ENCODE assay signal across 16 cellular contexts in the genomic region with DNA sequence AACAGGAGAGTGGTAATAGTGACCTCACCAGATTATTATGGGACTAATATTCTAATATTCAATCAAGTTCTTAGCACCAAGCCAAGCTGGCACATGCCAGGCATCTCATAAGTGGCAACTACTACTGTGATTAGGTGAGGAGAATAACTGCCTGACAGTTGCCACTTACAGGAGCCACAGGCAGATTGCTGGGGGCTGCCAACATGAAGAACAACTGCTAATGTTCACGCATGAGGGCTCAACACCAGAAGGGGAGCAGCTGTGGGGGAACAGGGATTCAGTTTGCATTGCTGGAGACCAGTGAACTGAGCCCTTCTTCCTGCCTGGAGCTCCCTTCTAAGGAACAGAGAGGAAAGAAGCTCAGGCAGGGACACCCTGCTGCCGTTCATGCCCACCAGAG.
DNase-seq lines count a peak whose midpoint lies in the region; TF ChIP-seq lines count a peak whose summit lies in the region.
"Had no signal": no experiment of that assay in that cellular context is flagged by ENCODE, and none has a peak within 500 bp of the region (broad histone marks: within the 10 kb centered on the region; RNA-seq: fewer than 3 reads in every experiment).

No MANE protein-coding gene starts in this region.

- H3K9me3 ChIP-seq in BLaER1 treated with 17β-estradiol and CSF1 and Interleukin-3, amounts not matched to agents 10 nM and 100 nM (replicated peaks in 1 of 11): no peaks in the 10 kb centered on the region
- H3K9me3 ChIP-seq in SJCRH30 (replicated peaks) (no peaks in the 10 kb centered on the region), trophoblast cell (ENCODE audit: insufficient read depth, low read depth, low read length) (no peaks in the 10 kb centered on the region), hepatocyte (ENCODE audit: low read depth) (no peaks in the 10 kb centered on the region)
- H3K9me3 ChIP-seq: SK-N-SH had no signal

- H3K79me2 ChIP-seq in trophoblast cell (ENCODE audit: control insufficient read depth, insufficient read depth, low read length, poor library complexity): no peaks in the 10 kb centered on the region
- no peaks in the 10 kb centered on the region for H3K79me2 ChIP-seq in hepatocyte

- DNase-seq in ACHN (peak; percentile 9), SJCRH30 (peak; percentile 72 to 82), trophoblast cell (no peak), middle frontal gyrus (ENCODE audit: extremely low spot score, low spot score) (no peak), hepatocyte (ENCODE audit: low spot score) (no peak)
- no peak for DNase-seq in activated CD8-positive, alpha-beta memory T cell treated with anti-CD3 and anti-CD28 coated beads, Interleukin-2, amount 50 U/mL, for 48 hours
- DNase-seq: CD4-positive, alpha-beta T cell; DMS79 treated with DMSO at 0.1 percent for 48 hours; GM23248; HCEC 1CT; NCI-H1105; NCI-H187 treated with DMSO at 0.1 percent for 48 hours; NCI-H510A treated with DMSO at 0.1 percent for 48 hours; SK-N-SH had no signal

- H3K4me3 ChIP-seq in BLaER1 treated with 17β-estradiol and CSF1 and Interleukin-3, amounts not matched to agents 10 nM and 100 nM: no peak overlapping the region
- no peak overlapping the region for H3K4me3 ChIP-seq in SJCRH30
- H3K4me3 ChIP-seq in trophoblast cell (ENCODE audit: low read depth, low read length): no peak overlapping the region
- H3K4me3 ChIP-seq in hepatocyte: no peak overlapping the region
- H3K4me3 ChIP-seq: GM23248 had no signal

- H4K8ac ChIP-seq in trophoblast cell (ENCODE audit: low read depth, low read length): no peak overlapping the region

- no peak for TF ChIP-seq CTCF in hepatocyte (IDR thresholded peaks at IDR 0.05; ENCODE audit: poor library complexity)

- no peaks in the 10 kb centered on the region for H3K27me3 ChIP-seq in BLaER1 treated with 17β-estradiol and CSF1 and Interleukin-3, amounts not matched to agents 10 nM and 100 nM
- no peaks in the 10 kb centered on the region for H3K27me3 ChIP-seq in SJCRH30
- no peaks in the 10 kb centered on the region for H3K27me3 ChIP-seq in trophoblast cell (ENCODE audit: insufficient read depth, low read length)
- no peaks in the 10 kb centered on the region for H3K27me3 ChIP-seq in hepatocyte

- peak overlapping the region; percentile 11 for H3K14ac ChIP-seq in trophoblast cell (ENCODE audit: low read length)

- H2BK5ac ChIP-seq in trophoblast cell (ENCODE audit: low read depth, low read length, poor library complexity): no peak overlapping the region

- H4K91ac ChIP-seq in trophoblast cell (ENCODE audit: low read depth, low read length): peak overlapping the region; percentile 72

- no peaks in the 10 kb centered on the region for H3K36me3 ChIP-seq in BLaER1 treated with 17β-estradiol and CSF1 and Interleukin-3, amounts not matched to agents 10 nM and 100 nM
- H3K36me3 ChIP-seq in SJCRH30: no peaks in the 10 kb centered on the region
- H3K36me3 ChIP-seq in trophoblast cell (ENCODE audit: control insufficient read depth in 1 of 2, insufficient read depth in 2 of 2, low read length in 2 of 2): no peaks in the 10 kb centered on the region
- no peaks in the 10 kb centered on the region for H3K36me3 ChIP-seq in hepatocyte (replicated peaks; ENCODE audit: insufficient read depth, low read depth)

- peak overlapping the region; percentile 35 for H2AK5ac ChIP-seq in trophoblast cell (ENCODE audit: low read length)

- H2BK120ac ChIP-seq in trophoblast cell (ENCODE audit: insufficient read depth, low read length, poor library complexity): peak overlapping the region; percentile 35

- H4K12ac ChIP-seq in trophoblast cell (ENCODE audit: low read depth, low read length): no peak overlapping the region

- WGBS in trophoblast cell (ENCODE audit: extremely low coverage, insufficient coverage, insufficient read length): no CpG with 5 or more reads among the region's 2 CpGs
- WGBS in hepatocyte (ENCODE audit: low lambda C conversion rate, missing lambda C conversion rate): 98% methylated on average over 2 of the region's 2 CpGs

- no peak overlapping the region for H3K18ac ChIP-seq in trophoblast cell (ENCODE audit: low read length)

- H4K20me1 ChIP-seq in BLaER1 treated with 17β-estradiol and CSF1 and Interleukin-3, amounts not matched to agents 10 nM and 100 nM: no peaks in the 10 kb centered on the region
- no peaks in the 10 kb centered on the region for H4K20me1 ChIP-seq in hepatocyte (ENCODE audit: insufficient read depth, poor library complexity, severe bottlenecking)

- H3K9me2 ChIP-seq in hepatocyte (replicated peaks; ENCODE audit: insufficient read depth): no peaks in the 10 kb centered on the region
- H3K9me2 ChIP-seq: SK-N-SH had no signal

- peaks cover 13% of the 10 kb centered on the region for H3K79me1 ChIP-seq in trophoblast cell (ENCODE audit: low read length)

- H3K4me2 ChIP-seq in BLaER1 treated with 17β-estradiol and CSF1 and Interleukin-3, amounts not matched to agents 10 nM and 100 nM: peak overlapping the region in 8 of 11 experiments; percentile 61 to 88 (median 69); a peak in 16 of 22 replicates
- H3K4me2 ChIP-seq in trophoblast cell (ENCODE audit: low read length) (no peak overlapping the region), hepatocyte (no peak overlapping the region)
- H3K4me2 ChIP-seq: SK-N-SH had no signal

- no peak overlapping the region for H2AFZ ChIP-seq in trophoblast cell (ENCODE audit: insufficient read depth, low read length, poor library complexity)
- H2AFZ ChIP-seq in hepatocyte: no peak overlapping the region
- H2AFZ ChIP-seq: GM23248 had no signal

- H3K4ac ChIP-seq in trophoblast cell (ENCODE audit: low read depth, low read length): no peak overlapping the region

- H3K27ac ChIP-seq in BLaER1 treated with 17β-estradiol and CSF1 and Interleukin-3, amounts not matched to agents 10 nM and 100 nM: peak overlapping the region in 2 of 11 experiments; percentile 20 to 34; a peak in 1 of 22 replicates
- H3K27ac ChIP-seq in SJCRH30: no peak overlapping the region; the same call in 1 of the 2 replicates
- H3K27ac ChIP-seq in trophoblast cell (ENCODE audit: low read depth, low read length): no peak overlapping the region
- H3K27ac ChIP-seq in hepatocyte: no peak overlapping the region
- H3K27ac ChIP-seq: GM23248, HL-60 had no signal

- H2BK12ac ChIP-seq in trophoblast cell (ENCODE audit: low read length): peak overlapping the region; percentile 3

- H3K9ac ChIP-seq in BLaER1 treated with 17β-estradiol and CSF1 and Interleukin-3, amounts not matched to agents 10 nM and 100 nM: no peak overlapping the region; a peak in 1 of 22 replicates
- no peak overlapping the region for H3K9ac ChIP-seq in trophoblast cell (ENCODE audit: low read length)
- H3K9ac ChIP-seq: GM23248, SK-N-SH had no signal

- H3K4me1 ChIP-seq in BLaER1 treated with 17β-estradiol and CSF1 and Interleukin-3, amounts not matched to agents 10 nM and 100 nM: peaks cover 32 to 62% (median 43%) of the 10 kb centered on the region in 10 experiments
- H3K4me1 ChIP-seq in SJCRH30 (peaks cover 26% of the 10 kb centered on the region), trophoblast cell (ENCODE audit: control insufficient read depth in 1 of 2, insufficient read depth in 2 of 2, low read length in 2 of 2) (peaks cover 19 to 20% of the 10 kb centered on the region in 2 experiments), hepatocyte (ENCODE audit: insufficient read depth) (peaks cover 8% of the 10 kb centered on the region)

- H3K23ac ChIP-seq in trophoblast cell (ENCODE audit: low read length): no peak overlapping the region

- in situ Hi-C loops in ACHN (cut with HindIII; ENCODE audit: low pct_ligation_motif_present, low pct_unique_long_range_greater_than_20kb, low sequenced_read_pairs): no loop called here

Comparison
In these comparisons a context has a peak if more than half of its experiments do, and no peak if none do; other contexts are left out.
1. DNase-seq: peak in ACHN (single experiment) and SJCRH30 (2 of 2); none in trophoblast cell (0 of 2), middle frontal gyrus (single experiment), activated CD8-positive, alpha-beta memory T cell treated with anti-CD3 and anti-CD28 coated beads, Interleukin-2, amount 50 U/mL, for 48 hours (single experiment) and hepatocyte (single experiment).
2. H3K4me2 ChIP-seq: peak in BLaER1 treated with 17β-estradiol and CSF1 and Interleukin-3, amounts not matched to agents 10 nM and 100 nM (8 of 11); none in trophoblast cell (single experiment) and hepatocyte (single experiment).